1 cellular context compared by ENCODE assay signal in the genomic region with DNA sequence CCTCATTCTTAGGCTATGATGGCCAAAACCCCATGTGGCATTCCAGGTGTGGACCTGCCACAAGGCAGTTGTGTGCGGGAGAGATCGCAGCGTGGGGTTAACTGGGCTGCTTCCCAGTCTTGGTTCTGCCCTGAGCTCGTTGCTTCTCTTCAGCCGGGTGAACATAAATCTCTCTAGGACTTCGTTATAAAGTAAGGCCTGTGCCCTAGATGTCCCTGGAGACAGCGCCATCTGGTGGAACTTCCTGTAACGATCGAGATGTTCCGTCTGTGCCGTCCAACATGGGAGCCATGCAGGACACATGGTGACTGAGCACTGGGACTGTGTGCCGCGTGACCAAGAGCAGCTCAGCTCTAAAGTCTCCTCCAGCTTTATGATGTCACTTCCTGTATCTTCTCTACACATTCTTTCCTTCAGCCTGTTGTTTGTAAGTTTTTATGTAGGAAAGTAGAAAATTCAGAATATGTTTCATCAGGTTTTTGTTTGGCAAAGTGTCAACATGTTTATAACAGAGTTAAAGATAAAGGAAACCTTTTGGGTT.
A peak's percentile ranks its signal among the peaks of the same experiment; 100 is the strongest.
TF ChIP-seq lines count a peak whose summit lies in the region.

No MANE protein-coding gene starts in this region.

TF ChIP-seq in GM12878, 131 proteins besides CTCF, POLR2A, EP300 and RAD21 (continued from another document):
- TF ChIP-seq RB1 (IDR thresholded peaks at IDR 0.05; ENCODE audit: borderline replicate concordance) (no peak), ZNF384 (IDR thresholded peaks at IDR 0.05; ENCODE audit: borderline replicate concordance, low read depth, low read length) (no peak), STAT1 (conservative IDR thresholded peaks at IDR 0.05) (no peak), BHLHE40 (IDR thresholded peaks at IDR 0.05; ENCODE audit: borderline replicate concordance in 1 of 2, low read depth in 2 of 2, low read length in 1 of 2) (peak in 1 of 2 experiments; percentile 25; a peak in 1 of 4 replicates)
TF ChIP-seq in GM12878: peak in this region for 10.
